In genomic region chr17:17837966-17838962, GRCh38 we compare ENCODE assay signal across 1 cellular context.
TF ChIP-seq lines count a peak whose summit lies in the region.

No MANE protein-coding gene starts in this region.

TF ChIP-seq in K562, 482 proteins besides CTCF, POLR2A, EP300 and RAD21 (continued from another document and continues in another):
- TF ChIP-seq, protein P1, sequence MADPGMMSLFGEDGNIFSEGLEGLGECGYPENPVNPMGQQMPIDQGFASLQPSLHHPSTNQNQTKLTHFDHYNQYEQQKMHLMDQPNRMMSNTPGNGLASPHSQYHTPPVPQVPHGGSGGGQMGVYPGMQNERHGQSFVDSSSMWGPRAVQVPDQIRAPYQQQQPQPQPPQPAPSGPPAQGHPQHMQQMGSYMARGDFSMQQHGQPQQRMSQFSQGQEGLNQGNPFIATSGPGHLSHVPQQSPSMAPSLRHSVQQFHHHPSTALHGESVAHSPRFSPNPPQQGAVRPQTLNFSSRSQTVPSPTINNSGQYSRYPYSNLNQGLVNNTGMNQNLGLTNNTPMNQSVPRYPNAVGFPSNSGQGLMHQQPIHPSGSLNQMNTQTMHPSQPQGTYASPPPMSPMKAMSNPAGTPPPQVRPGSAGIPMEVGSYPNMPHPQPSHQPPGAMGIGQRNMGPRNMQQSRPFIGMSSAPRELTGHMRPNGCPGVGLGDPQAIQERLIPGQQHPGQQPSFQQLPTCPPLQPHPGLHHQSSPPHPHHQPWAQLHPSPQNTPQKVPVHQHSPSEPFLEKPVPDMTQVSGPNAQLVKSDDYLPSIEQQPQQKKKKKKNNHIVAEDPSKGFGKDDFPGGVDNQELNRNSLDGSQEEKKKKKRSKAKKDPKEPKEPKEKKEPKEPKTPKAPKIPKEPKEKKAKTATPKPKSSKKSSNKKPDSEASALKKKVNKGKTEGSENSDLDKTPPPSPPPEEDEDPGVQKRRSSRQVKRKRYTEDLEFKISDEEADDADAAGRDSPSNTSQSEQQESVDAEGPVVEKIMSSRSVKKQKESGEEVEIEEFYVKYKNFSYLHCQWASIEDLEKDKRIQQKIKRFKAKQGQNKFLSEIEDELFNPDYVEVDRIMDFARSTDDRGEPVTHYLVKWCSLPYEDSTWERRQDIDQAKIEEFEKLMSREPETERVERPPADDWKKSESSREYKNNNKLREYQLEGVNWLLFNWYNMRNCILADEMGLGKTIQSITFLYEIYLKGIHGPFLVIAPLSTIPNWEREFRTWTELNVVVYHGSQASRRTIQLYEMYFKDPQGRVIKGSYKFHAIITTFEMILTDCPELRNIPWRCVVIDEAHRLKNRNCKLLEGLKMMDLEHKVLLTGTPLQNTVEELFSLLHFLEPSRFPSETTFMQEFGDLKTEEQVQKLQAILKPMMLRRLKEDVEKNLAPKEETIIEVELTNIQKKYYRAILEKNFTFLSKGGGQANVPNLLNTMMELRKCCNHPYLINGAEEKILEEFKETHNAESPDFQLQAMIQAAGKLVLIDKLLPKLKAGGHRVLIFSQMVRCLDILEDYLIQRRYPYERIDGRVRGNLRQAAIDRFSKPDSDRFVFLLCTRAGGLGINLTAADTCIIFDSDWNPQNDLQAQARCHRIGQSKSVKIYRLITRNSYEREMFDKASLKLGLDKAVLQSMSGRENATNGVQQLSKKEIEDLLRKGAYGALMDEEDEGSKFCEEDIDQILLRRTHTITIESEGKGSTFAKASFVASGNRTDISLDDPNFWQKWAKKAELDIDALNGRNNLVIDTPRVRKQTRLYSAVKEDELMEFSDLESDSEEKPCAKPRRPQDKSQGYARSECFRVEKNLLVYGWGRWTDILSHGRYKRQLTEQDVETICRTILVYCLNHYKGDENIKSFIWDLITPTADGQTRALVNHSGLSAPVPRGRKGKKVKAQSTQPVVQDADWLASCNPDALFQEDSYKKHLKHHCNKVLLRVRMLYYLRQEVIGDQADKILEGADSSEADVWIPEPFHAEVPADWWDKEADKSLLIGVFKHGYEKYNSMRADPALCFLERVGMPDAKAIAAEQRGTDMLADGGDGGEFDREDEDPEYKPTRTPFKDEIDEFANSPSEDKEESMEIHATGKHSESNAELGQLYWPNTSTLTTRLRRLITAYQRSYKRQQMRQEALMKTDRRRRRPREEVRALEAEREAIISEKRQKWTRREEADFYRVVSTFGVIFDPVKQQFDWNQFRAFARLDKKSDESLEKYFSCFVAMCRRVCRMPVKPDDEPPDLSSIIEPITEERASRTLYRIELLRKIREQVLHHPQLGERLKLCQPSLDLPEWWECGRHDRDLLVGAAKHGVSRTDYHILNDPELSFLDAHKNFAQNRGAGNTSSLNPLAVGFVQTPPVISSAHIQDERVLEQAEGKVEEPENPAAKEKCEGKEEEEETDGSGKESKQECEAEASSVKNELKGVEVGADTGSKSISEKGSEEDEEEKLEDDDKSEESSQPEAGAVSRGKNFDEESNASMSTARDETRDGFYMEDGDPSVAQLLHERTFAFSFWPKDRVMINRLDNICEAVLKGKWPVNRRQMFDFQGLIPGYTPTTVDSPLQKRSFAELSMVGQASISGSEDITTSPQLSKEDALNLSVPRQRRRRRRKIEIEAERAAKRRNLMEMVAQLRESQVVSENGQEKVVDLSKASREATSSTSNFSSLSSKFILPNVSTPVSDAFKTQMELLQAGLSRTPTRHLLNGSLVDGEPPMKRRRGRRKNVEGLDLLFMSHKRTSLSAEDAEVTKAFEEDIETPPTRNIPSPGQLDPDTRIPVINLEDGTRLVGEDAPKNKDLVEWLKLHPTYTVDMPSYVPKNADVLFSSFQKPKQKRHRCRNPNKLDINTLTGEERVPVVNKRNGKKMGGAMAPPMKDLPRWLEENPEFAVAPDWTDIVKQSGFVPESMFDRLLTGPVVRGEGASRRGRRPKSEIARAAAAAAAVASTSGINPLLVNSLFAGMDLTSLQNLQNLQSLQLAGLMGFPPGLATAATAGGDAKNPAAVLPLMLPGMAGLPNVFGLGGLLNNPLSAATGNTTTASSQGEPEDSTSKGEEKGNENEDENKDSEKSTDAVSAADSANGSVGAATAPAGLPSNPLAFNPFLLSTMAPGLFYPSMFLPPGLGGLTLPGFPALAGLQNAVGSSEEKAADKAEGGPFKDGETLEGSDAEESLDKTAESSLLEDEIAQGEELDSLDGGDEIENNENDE (IDR thresholded peaks at IDR 0.05; ENCODE audit: low read depth, low read length) = no peak
- TF ChIP-seq PPARD (CRISPR knock-in tag; IDR thresholded peaks at IDR 0.05) (no peak), EWSR1 (IDR thresholded peaks at IDR 0.05; ENCODE audit: borderline replicate concordance, low read depth, partially characterized antibody) (no peak), SNIP1 (IDR thresholded peaks at IDR 0.05; ENCODE audit: low read depth) (no peak), HDAC8 (tag; IDR thresholded peaks at IDR 0.05) (no peak), XRCC3 (IDR thresholded peaks at IDR 0.05) (no peak), NFRKB (IDR thresholded peaks at IDR 0.05; ENCODE audit: low read depth) (peak; percentile 36; the same call in 1 of the 2 replicates), HEY1 (CRISPR knock-in tag; IDR thresholded peaks at IDR 0.05; ENCODE audit: borderline replicate concordance) (no peak), ZNF717 (CRISPR knock-in tag; IDR thresholded peaks at IDR 0.05) (no peak), ZNF668 (CRISPR knock-in tag; IDR thresholded peaks at IDR 0.05) (no peak), ZNF232 (CRISPR knock-in tag; IDR thresholded peaks at IDR 0.05) (no peak), PBX2 (CRISPR knock-in tag; IDR thresholded peaks at IDR 0.05; ENCODE audit: low read depth) (no peak), PBX2 (tag; conservative IDR thresholded peaks at IDR 0.05; ENCODE audit: low read depth) (no peak), TFE3 (CRISPR knock-in tag; IDR thresholded peaks at IDR 0.05) (no peak), CTBP1 (IDR thresholded peaks at IDR 0.05; ENCODE audit: borderline replicate concordance) (0 out of 2 replicates have a peak, but pooled peaks have one; percentile 15), TCF3 (CRISPR knock-in tag; IDR thresholded peaks at IDR 0.05) (peak; percentile 47; the same call in 1 of the 2 replicates), RBM25 (IDR thresholded peaks at IDR 0.05; ENCODE audit: low read depth, low read length, severe bottlenecking) (peak; percentile 67), POLR2AphosphoS2 (IDR thresholded peaks at IDR 0.05; ENCODE audit: low read length) (no peak), ZNF592 (IDR thresholded peaks at IDR 0.05) (peak; percentile 68), PRMT5 (CRISPR knock-in tag; IDR thresholded peaks at IDR 0.05) (no peak), TRIM28 (IDR thresholded peaks at IDR 0.05) (no peak), RBBP5 (IDR thresholded peaks at IDR 0.05; ENCODE audit: borderline replicate concordance, insufficient read depth, low read length, poor library complexity, severe bottlenecking) (peak; percentile 57), SNRNP70 (optimal IDR thresholded peaks at IDR 0.05; ENCODE audit: low read depth, low read length) (no peak), ARNT (IDR thresholded peaks at IDR 0.05) (no peak), RCOR1 (IDR thresholded peaks at IDR 0.05; ENCODE audit: borderline replicate concordance in 1 of 2, low read depth in 2 of 2, low read length in 2 of 2) (0 out of 4 replicates have a peak, but pooled peaks of 1 of the 2 experiments have one; percentile 9), RNF219 (CRISPR knock-in tag; IDR thresholded peaks at IDR 0.05) (no peak), NELFE (IDR thresholded peaks at IDR 0.05; ENCODE audit: insufficient read depth, insufficient read length) (no peak)
- TF ChIP-seq, protein P2, sequence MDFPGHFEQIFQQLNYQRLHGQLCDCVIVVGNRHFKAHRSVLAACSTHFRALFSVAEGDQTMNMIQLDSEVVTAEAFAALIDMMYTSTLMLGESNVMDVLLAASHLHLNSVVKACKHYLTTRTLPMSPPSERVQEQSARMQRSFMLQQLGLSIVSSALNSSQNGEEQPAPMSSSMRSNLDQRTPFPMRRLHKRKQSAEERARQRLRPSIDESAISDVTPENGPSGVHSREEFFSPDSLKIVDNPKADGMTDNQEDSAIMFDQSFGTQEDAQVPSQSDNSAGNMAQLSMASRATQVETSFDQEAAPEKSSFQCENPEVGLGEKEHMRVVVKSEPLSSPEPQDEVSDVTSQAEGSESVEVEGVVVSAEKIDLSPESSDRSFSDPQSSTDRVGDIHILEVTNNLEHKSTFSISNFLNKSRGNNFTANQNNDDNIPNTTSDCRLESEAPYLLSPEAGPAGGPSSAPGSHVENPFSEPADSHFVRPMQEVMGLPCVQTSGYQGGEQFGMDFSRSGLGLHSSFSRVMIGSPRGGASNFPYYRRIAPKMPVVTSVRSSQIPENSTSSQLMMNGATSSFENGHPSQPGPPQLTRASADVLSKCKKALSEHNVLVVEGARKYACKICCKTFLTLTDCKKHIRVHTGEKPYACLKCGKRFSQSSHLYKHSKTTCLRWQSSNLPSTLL (IDR thresholded peaks at IDR 0.05) = no peak
- TF ChIP-seq, protein P3, sequence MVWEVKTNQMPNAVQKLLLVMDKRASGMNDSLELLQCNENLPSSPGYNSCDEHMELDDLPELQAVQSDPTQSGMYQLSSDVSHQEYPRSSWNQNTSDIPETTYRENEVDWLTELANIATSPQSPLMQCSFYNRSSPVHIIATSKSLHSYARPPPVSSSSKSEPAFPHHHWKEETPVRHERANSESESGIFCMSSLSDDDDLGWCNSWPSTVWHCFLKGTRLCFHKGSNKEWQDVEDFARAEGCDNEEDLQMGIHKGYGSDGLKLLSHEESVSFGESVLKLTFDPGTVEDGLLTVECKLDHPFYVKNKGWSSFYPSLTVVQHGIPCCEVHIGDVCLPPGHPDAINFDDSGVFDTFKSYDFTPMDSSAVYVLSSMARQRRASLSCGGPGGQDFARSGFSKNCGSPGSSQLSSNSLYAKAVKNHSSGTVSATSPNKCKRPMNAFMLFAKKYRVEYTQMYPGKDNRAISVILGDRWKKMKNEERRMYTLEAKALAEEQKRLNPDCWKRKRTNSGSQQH (CRISPR knock-in tag; IDR thresholded peaks at IDR 0.05) = no peak
